In the genomic region with DNA sequence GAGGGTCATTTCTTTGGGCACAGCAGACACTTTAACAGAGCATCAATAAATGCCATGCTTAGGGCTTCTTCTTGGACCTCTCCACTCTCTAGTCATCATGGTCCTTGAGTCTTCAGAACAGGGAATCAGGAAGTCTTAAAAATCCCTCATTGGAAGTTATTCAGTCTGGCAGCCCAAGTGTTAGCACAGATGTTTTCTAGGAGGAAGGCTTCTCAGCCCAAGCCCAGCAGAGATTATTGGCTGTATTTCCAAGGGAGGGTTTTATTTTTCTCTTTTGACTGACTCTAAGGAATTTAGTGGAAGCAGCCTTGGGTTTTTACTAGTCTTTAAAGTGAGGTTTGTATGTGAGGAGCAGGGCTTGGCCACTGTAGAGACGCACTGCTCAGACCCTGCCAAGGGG, we compare ENCODE assay signal across 20 cellular contexts. TPM values are rescaled to one million over a fixed set of nuclear protein-coding genes. Genes with fewer than 3 reads are reported as not detected.
DNase-seq lines count a peak whose midpoint lies in the region; ATAC-seq and TF ChIP-seq lines count a peak whose summit lies in the region.
"Had no signal": no experiment of that assay in that cellular context is flagged by ENCODE, and none has a peak within 500 bp of the region (broad histone marks: within the 10 kb centered on the region; RNA-seq: fewer than 3 reads in every experiment).

No MANE protein-coding gene starts in this region.

- DNase-seq in left ventricle myocardium superior (no peak), left ventricle myocardium inferior (no peak), astrocyte of the hippocampus (ENCODE audit: low read depth, low spot score) (peak; percentile 22), fibroblast of peridontal ligament (ENCODE audit: extremely low read depth) (peak; percentile 43), thyroid gland (peak; percentile 7 to 26)
- DNase-seq in stimulated activated naive B cell treated with anti-CD40 and anti-IgM and Interleukin-4, amounts not matched to agents 10 μg/mL and 1 μg/mL and 100 μg/mL, for 72 hours, result no peak
- no peak for DNase-seq in activated T-cell treated with anti-CD3 and anti-CD28 coated beads, Interleukin-2, amount 50 U/mL, for 4 hours
- DNase-seq: AML-193; BE2C; CD4-positive, alpha-beta T cell; CD8-positive, alpha-beta memory T cell; DMS 273 treated with DMSO at 0.1 percent for 48 hours; DMS79 treated with DMSO at 0.1 percent for 48 hours; GF-D8; GOT3; HFFc6 had no signal

- H3K4me1 Mint-ChIP-seq in stimulated activated naive B cell treated with anti-CD40 and anti-IgM and Interleukin-4, amounts not matched to agents 10 μg/mL and 1 μg/mL and 100 μg/mL, for 72 hours, result no peaks in the 10 kb centered on the region
- H3K4me1 Mint-ChIP-seq in activated T-cell treated with anti-CD3 and anti-CD28 coated beads, Interleukin-2, amount 50 U/mL, for 4 hours (ENCODE audit: low read depth), result no peaks in the 10 kb centered on the region
- H3K4me1 Mint-ChIP-seq: CD14-positive monocyte; CD8-positive, alpha-beta memory T cell had no signal

- no peak overlapping the region for H3K4me3 Mint-ChIP-seq in stimulated activated naive B cell treated with anti-CD40 and anti-IgM and Interleukin-4, amounts not matched to agents 10 μg/mL and 1 μg/mL and 100 μg/mL, for 72 hours
- H3K4me3 Mint-ChIP-seq in activated T-cell treated with anti-CD3 and anti-CD28 coated beads, Interleukin-2, amount 50 U/mL, for 4 hours, result no peak overlapping the region
- H3K4me3 Mint-ChIP-seq: CD14-positive monocyte; CD4-positive, alpha-beta T cell; CD8-positive, alpha-beta memory T cell; HFFc6 had no signal

- no peaks in the 10 kb centered on the region for H3K9me3 ChIP-seq in left ventricle myocardium inferior (replicated peaks)
- H3K9me3 ChIP-seq in thyroid gland, result no peaks in the 10 kb centered on the region
- H3K9me3 ChIP-seq: BE2C; BLaER1 treated with 17β-estradiol and CSF1 and Interleukin-3, amounts not matched to agents 10 nM and 100 nM; HAP-1 had no signal

- WGBS in thyroid gland, 2 donors, result 27 to 36% methylated on average over 1 of the region's 1 CpG

- H3K4me1 ChIP-seq in left ventricle myocardium inferior (no peaks in the 10 kb centered on the region), thyroid gland (peaks cover 11 to 12% of the 10 kb centered on the region in 2 donors)
- H3K4me1 ChIP-seq: BE2C, HAP-1 had no signal

- TF ChIP-seq CTCF in left ventricle myocardium inferior (IDR thresholded peaks at IDR 0.05; ENCODE audit: borderline replicate concordance), result no peak
- TF ChIP-seq CTCF in thyroid gland (IDR thresholded peaks at IDR 0.05), result no peak

- no peak overlapping the region for H3K4me3 ChIP-seq in left ventricle myocardium inferior
- H3K4me3 ChIP-seq in thyroid gland (replicated peaks in 1 of 3), result no peak overlapping the region
- H3K4me3 ChIP-seq: BLaER1 treated with 17β-estradiol and CSF1 and Interleukin-3, amounts not matched to agents 10 nM and 100 nM; HAP-1 had no signal

- H3K27ac Mint-ChIP-seq in stimulated activated naive B cell treated with anti-CD40 and anti-IgM and Interleukin-4, amounts not matched to agents 10 μg/mL and 1 μg/mL and 100 μg/mL, for 72 hours, result no peak overlapping the region
- H3K27ac Mint-ChIP-seq: CD4-positive, alpha-beta T cell; CD8-positive, alpha-beta memory T cell; HFFc6 had no signal

- H3K27ac ChIP-seq in left ventricle myocardium inferior (replicated peaks) (no peak overlapping the region), thyroid gland (peak overlapping the region in 2 of 3 donors; percentile 12 to 21)
- H3K27ac ChIP-seq: BLaER1 treated with 17β-estradiol and CSF1 and Interleukin-3, amounts not matched to agents 10 nM and 100 nM had no signal

- H3K36me3 Mint-ChIP-seq in stimulated activated naive B cell treated with anti-CD40 and anti-IgM and Interleukin-4, amounts not matched to agents 10 μg/mL and 1 μg/mL and 100 μg/mL, for 72 hours, result peaks cover 58 to 81% of the 10 kb centered on the region in 2 donors
- H3K36me3 Mint-ChIP-seq in activated T-cell treated with anti-CD3 and anti-CD28 coated beads, Interleukin-2, amount 50 U/mL, for 4 hours (ENCODE audit: insufficient read depth), result peaks cover 47% of the 10 kb centered on the region

- no peaks in the 10 kb centered on the region for H3K9me3 Mint-ChIP-seq in stimulated activated naive B cell treated with anti-CD40 and anti-IgM and Interleukin-4, amounts not matched to agents 10 μg/mL and 1 μg/mL and 100 μg/mL, for 72 hours
- no peaks in the 10 kb centered on the region for H3K9me3 Mint-ChIP-seq in activated T-cell treated with anti-CD3 and anti-CD28 coated beads, Interleukin-2, amount 50 U/mL, for 4 hours
- H3K9me3 Mint-ChIP-seq: CD14-positive monocyte; CD4-positive, alpha-beta T cell; CD8-positive, alpha-beta memory T cell; HFFc6 had no signal

- ATAC-seq in left ventricle myocardium superior, result peak; percentile 48
- no peak for ATAC-seq in stimulated activated naive B cell treated with anti-CD40 and anti-IgM and Interleukin-4, amounts not matched to agents 10 μg/mL and 1 μg/mL and 100 μg/mL, for 72 hours (replicated peaks)
- no peak for ATAC-seq in GM18868 (IDR thresholded peaks at IDR 0.05; ENCODE audit: unreplicated experiment)
- no peak for ATAC-seq in activated T-cell treated with anti-CD3 and anti-CD28 coated beads, Interleukin-2, amount 50 U/mL, for 4 hours

- TF ChIP-seq POLR2A in thyroid gland (IDR thresholded peaks at IDR 0.05), result no peak

- H3K27me3 Mint-ChIP-seq in stimulated activated naive B cell treated with anti-CD40 and anti-IgM and Interleukin-4, amounts not matched to agents 10 μg/mL and 1 μg/mL and 100 μg/mL, for 72 hours, result no peaks in the 10 kb centered on the region
- no peaks in the 10 kb centered on the region for H3K27me3 Mint-ChIP-seq in activated T-cell treated with anti-CD3 and anti-CD28 coated beads, Interleukin-2, amount 50 U/mL, for 4 hours (ENCODE audit: low read depth)
- H3K27me3 Mint-ChIP-seq: CD4-positive, alpha-beta T cell; CD8-positive, alpha-beta memory T cell had no signal

- H3K27me3 ChIP-seq in left ventricle myocardium inferior (ENCODE audit: low read depth) (no peaks in the 10 kb centered on the region), thyroid gland (no peaks in the 10 kb centered on the region)
- H3K27me3 ChIP-seq: BE2C; BLaER1 treated with 17β-estradiol and CSF1 and Interleukin-3, amounts not matched to agents 10 nM and 100 nM had no signal

- intact Hi-C loops in left ventricle myocardium superior (cut with micrococcal nuclease) (no loop called here), left ventricle myocardium inferior (cut with micrococcal nuclease) (no loop called here), thyroid gland (cut with DNase I) (no loop called here)

- peaks cover 60% of the 10 kb centered on the region for H3K36me3 ChIP-seq in left ventricle myocardium inferior
- peaks cover 16 to 27% of the 10 kb centered on the region in 2 donors for H3K36me3 ChIP-seq in thyroid gland

RNA-seq across cellular contexts. Expression of a gene that starts 41.9 kb away (rescaled TPM):
- 4.9 TPM for total RNA-seq in left ventricle myocardium superior
- 5.9 TPM for total RNA-seq in left ventricle myocardium inferior
- total RNA-seq in thyroid gland, result 10 to 100 TPM; 23.1 to 56.5 (median 29.0) TPM
- 10 to 100 TPM; 35.7 to 44.0 (median 36.5) TPM for total RNA-seq in activated T-cell treated with anti-CD3 and anti-CD28 coated beads, Interleukin-2, amount 50 U/mL, for 4 hours

RNA-seq across cellular contexts. Expression of a gene that starts 53.5 kb away (rescaled TPM):
- total RNA-seq in left ventricle myocardium superior (14.9 TPM), left ventricle myocardium inferior (13.8 TPM), thyroid gland (10 to 100 TPM; 17.6 to 28.4 (median 21.4) TPM)
- 1 to 10 TPM in 1 of 3 donors, under 1 TPM in 2; 0.37 to 1.0 (median 0.48) TPM for total RNA-seq in activated T-cell treated with anti-CD3 and anti-CD28 coated beads, Interleukin-2, amount 50 U/mL, for 4 hours

Comparison
In these comparisons a context has a peak if more than half of its experiments do, and no peak if none do; other contexts are left out.
1. DNase-seq: peak in astrocyte of the hippocampus (single experiment), fibroblast of peridontal ligament (single experiment) and thyroid gland (2 of 2); none in left ventricle myocardium superior (single experiment), left ventricle myocardium inferior (single experiment), stimulated activated naive B cell treated with anti-CD40 and anti-IgM and Interleukin-4, amounts not matched to agents 10 μg/mL and 1 μg/mL and 100 μg/mL, for 72 hours (single experiment) and activated T-cell treated with anti-CD3 and anti-CD28 coated beads, Interleukin-2, amount 50 U/mL, for 4 hours (single experiment).